Comparison of ENCODE assay signal across 8 cellular contexts in genomic region chr3:158801696-158802398, GRCh38. TPM values are rescaled to one million over a fixed set of nuclear protein-coding genes. Genes with fewer than 3 reads are reported as not detected.
DNase-seq lines count a peak whose midpoint lies in the region; ATAC-seq, FAIRE-seq and TF ChIP-seq lines count a peak whose summit lies in the region.

Gene MFSD1 (plus strand): TSS chr3:158802054. CDS start chr3:158802153, 99 bp downstream.

- intact Hi-C loops in Caco-2 (cut with micrococcal nuclease; ENCODE audit: unreplicated experiment), result loop anchor here (1.0 kb wide), 1 partner anchor 33 kb away; no protein-coding TSS in a partner anchor

- no peak for TF ChIP-seq RAD21 in H1 (IDR thresholded peaks at IDR 0.05 in 1 of 2, conservative IDR thresholded peaks at IDR 0.05 in 1 of 2; ENCODE audit: low read depth in 2 of 2, low read length in 2 of 2)

- H3K27ac Mint-ChIP-seq in Caco-2 (ENCODE audit: unreplicated experiment), result peak within 1 kb of the TSS; percentile 9
- peak within 1 kb of the TSS; percentile 83 for H3K27ac Mint-ChIP-seq in activated CD8-positive, alpha-beta memory T cell treated with anti-CD3 and anti-CD28 coated beads, Interleukin-2, amount 10 ng/mL, durations not matched to agents 7 days and 5 days

- TF ChIP-seq CTCF in Caco-2 (IDR thresholded peaks at IDR 0.05; ENCODE audit: insufficient read depth in 1 of 2, low read depth in 1 of 2, low read length in 1 of 2, severe bottlenecking in 1 of 2, unreplicated experiment in 1 of 2), result no peak
- TF ChIP-seq CTCF in H1 (IDR thresholded peaks at IDR 0.05; ENCODE audit: control extremely low read depth in 1 of 3, insufficient read depth in 1 of 3, low read depth in 1 of 3, low read length in 3 of 3), result no peak

- H3K27me3 ChIP-seq in Caco-2 (replicated peaks; ENCODE audit: control insufficient read depth, insufficient read depth, low read length), result no peaks in the 10 kb centered on the region
- peaks cover 24% of the 10 kb centered on the region for H3K27me3 ChIP-seq in HUES48 (ENCODE audit: control insufficient read depth, insufficient read depth, low read length)
- H3K27me3 ChIP-seq in NT2/D1 (ENCODE audit: insufficient read depth, insufficient read length), result peaks cover 51% of the 10 kb centered on the region
- peaks cover 8 to 18% (median 15%) of the 10 kb centered on the region in 4 experiments for H3K27me3 ChIP-seq in H1 (replicated peaks in 1 of 4; ENCODE audit: control insufficient read depth in 3 of 4, extremely low read depth in 1 of 4, insufficient read depth in 3 of 4, low read length in 3 of 4)
- H3K27me3 ChIP-seq in mesenchymal stem cell (ENCODE audit: control insufficient read depth in 1 of 2, insufficient read depth in 1 of 2, low read length in 2 of 2), result no peaks in the 10 kb centered on the region

- H4K5ac ChIP-seq in H1 (ENCODE audit: insufficient read length, low read depth, low read length), result no peak within 1 kb of the TSS

- H3K4me1 ChIP-seq in Caco-2, result no peaks in the 10 kb centered on the region
- H3K4me1 ChIP-seq in HUES48 (ENCODE audit: control insufficient read depth, insufficient read depth, low read length), result peaks cover 8% of the 10 kb centered on the region; the same call in 1 of the 2 replicates
- no peaks in the 10 kb centered on the region for H3K4me1 ChIP-seq in NT2/D1 (ENCODE audit: insufficient read depth, insufficient read length)
- peaks cover 0 to 9% (median 2%) of the 10 kb centered on the region in 4 experiments; a peak in 2 of 7 replicates for H3K4me1 ChIP-seq in H1 (replicated peaks in 1 of 4; ENCODE audit: control insufficient read depth in 3 of 4, insufficient read depth in 4 of 4, low read length in 3 of 4)
- H3K4me1 ChIP-seq in mesenchymal stem cell (ENCODE audit: control insufficient read depth, insufficient read depth, low read depth, low read length), result peaks cover 4% of the 10 kb centered on the region

- H2BK20ac ChIP-seq in H1 (ENCODE audit: low read length), result no peak within 1 kb of the TSS

- WGBS in H1 (ENCODE audit: extremely low coverage in 1 of 2, insufficient coverage in 1 of 2, insufficient read length in 1 of 2, insufficient replicate concordance in 2 of 2, low coverage in 1 of 2, low lambda C conversion rate in 2 of 2, missing lambda C conversion rate in 1 of 2), 2 experiments, result 1% methylated on average over 55 of the region's 60 CpGs; no CpG with 5 or more reads in 1 of the 2 experiments
- WGBS in mesenchymal stem cell, result under 1% methylated on average over 51 of the region's 60 CpGs

- H3K18ac ChIP-seq in H1 (ENCODE audit: extremely low read depth, low read length) (peak within 1 kb of the TSS; percentile 51; the same call in 1 of the 2 replicates), mesenchymal stem cell (ENCODE audit: low read depth in 1 of 2, low read length in 2 of 2) (peak within 1 kb of the TSS; percentile 72 to 96)

- H4K20me1 ChIP-seq in H1 (replicated peaks in 1 of 2; ENCODE audit: control insufficient read depth in 1 of 2, insufficient read depth in 2 of 2, low read length in 2 of 2), result no peaks in the 10 kb centered on the region

- H3K14ac ChIP-seq in H1 (ENCODE audit: insufficient read length) (no peak within 1 kb of the TSS), mesenchymal stem cell (ENCODE audit: low read length in 2 of 2) (peak within 1 kb of the TSS in 1 of 2 experiments; percentile 64)

- peak in 1 of 2 experiments; percentile 50; a peak in 2 of 3 replicates for TF ChIP-seq POLR2A in H1 (IDR thresholded peaks at IDR 0.05; ENCODE audit: control extremely low read depth in 1 of 2, low read depth in 2 of 2, low read length in 2 of 2)

- H3K9me3 Mint-ChIP-seq in Caco-2 (ENCODE audit: unreplicated experiment), result no peaks in the 10 kb centered on the region
- no peaks in the 10 kb centered on the region for H3K9me3 Mint-ChIP-seq in activated CD8-positive, alpha-beta memory T cell treated with anti-CD3 and anti-CD28 coated beads, Interleukin-2, amount 10 ng/mL, durations not matched to agents 7 days and 5 days (ENCODE audit: low read depth)

- no peak within 1 kb of the TSS for H3K23ac ChIP-seq in H1 (ENCODE audit: insufficient read length)
- peak within 1 kb of the TSS in 1 of 2 experiments; percentile 64 for H3K23ac ChIP-seq in mesenchymal stem cell (ENCODE audit: low read length in 2 of 2)

- no peaks in the 10 kb centered on the region for H3K79me2 ChIP-seq in H1 (ENCODE audit: control insufficient read depth in 1 of 2, insufficient read depth in 2 of 2, low read length in 2 of 2)

- H2BK120ac ChIP-seq in H1 (replicated peaks; ENCODE audit: low read depth, low read length) (no peak within 1 kb of the TSS), mesenchymal stem cell (ENCODE audit: low read depth, low read length) (no peak within 1 kb of the TSS)

- POLR2A ChIA-PET in Caco-2 (lab: Charles Lee) (interaction anchor here (1.2 kb wide), 1 partner anchor 158 kb away, joined by 5 read pairs; the partner anchor contains the start of gene GFM1), H1 (lab: Charles Lee; ENCODE audit: partially characterized antibody) (interaction anchor here (1.6 kb wide), 1 partner anchor 32 kb away, joined by 5 read pairs; no protein-coding TSS in a partner anchor)

- H2AFZ ChIP-seq in H1 (ENCODE audit: low read length), result peak within 1 kb of the TSS; percentile 99
- peak within 1 kb of the TSS; percentile 99 for H2AFZ ChIP-seq in mesenchymal stem cell (ENCODE audit: low read depth, low read length)

- H3K4ac ChIP-seq in H1 (replicated peaks; ENCODE audit: insufficient read length, low read depth, low read length) (no peak within 1 kb of the TSS), mesenchymal stem cell (ENCODE audit: low read depth in 1 of 2, low read length in 2 of 2) (peak within 1 kb of the TSS; percentile 70 to 98)

- no peaks in the 10 kb centered on the region for H3K27me3 Mint-ChIP-seq in Caco-2 (ENCODE audit: insufficient read depth, unreplicated experiment)
- peaks cover 4% of the 10 kb centered on the region for H3K27me3 Mint-ChIP-seq in activated CD8-positive, alpha-beta memory T cell treated with anti-CD3 and anti-CD28 coated beads, Interleukin-2, amount 10 ng/mL, durations not matched to agents 7 days and 5 days

- H4K91ac ChIP-seq in H1 (replicated peaks; ENCODE audit: insufficient read length, low read length) (no peak within 1 kb of the TSS), mesenchymal stem cell (ENCODE audit: low read length) (peak within 1 kb of the TSS; percentile 79)

- H3K23me2 ChIP-seq in H1 (ENCODE audit: low read depth, low read length), result peaks cover 8% of the 10 kb centered on the region

- CTCF ChIA-PET in Caco-2 (lab: Charles Lee) (interaction anchor here (1.3 to 1.8 kb wide), 3 partner anchors 12 to 157 kb away, joined by 5 to 7 read pairs (median 5); partner anchors contain the start of gene GFM1), H1 (lab: Charles Lee; ENCODE audit: partially characterized antibody) (interaction anchor here (0.7 to 2.8 kb wide), 15 partner anchors 9 to 458 kb away, joined by 3 to 13 read pairs (median 4); partner anchors contain the start of gene LXN)
- CTCF ChIA-PET in activated CD8-positive, alpha-beta memory T cell treated with anti-CD3 and anti-CD28 coated beads, Interleukin-2, amount 10 ng/mL, durations not matched to agents 7 days and 5 days (lab: Charles Lee), result interaction anchor here (1.0 to 3.5 kb wide), 8 partner anchors 10 to 458 kb away, joined by 3 to 30 read pairs (median 13); partner anchors contain the start of gene GFM1

- BruUV-seq in Caco-2 (replicated peaks; lab: Mats Ljungman, UMichigan), result no TSS peak

- peak within 1 kb of the TSS; percentile 85 for H3K4me3 Mint-ChIP-seq in Caco-2 (ENCODE audit: unreplicated experiment)
- H3K4me3 Mint-ChIP-seq in activated CD8-positive, alpha-beta memory T cell treated with anti-CD3 and anti-CD28 coated beads, Interleukin-2, amount 10 ng/mL, durations not matched to agents 7 days and 5 days, result peak within 1 kb of the TSS; percentile 84

- H2BK15ac ChIP-seq in H1 (ENCODE audit: low read length) (no peak within 1 kb of the TSS), mesenchymal stem cell (ENCODE audit: low read depth, poor library complexity, severe bottlenecking) (peak within 1 kb of the TSS; percentile 82)

- H4K8ac ChIP-seq in H1 (ENCODE audit: extremely low read depth, insufficient read depth, low read length), result peak within 1 kb of the TSS; percentile 73; the same call in 1 of the 2 replicates
- H4K8ac ChIP-seq in mesenchymal stem cell (ENCODE audit: low read length), result peak within 1 kb of the TSS; percentile 93

- DNase-seq in Caco-2 (peak; percentile 89), NT2/D1 (ENCODE audit: low read depth, low spot score) (peak; percentile 76), H1 (ENCODE audit: low read depth in 1 of 2, low spot score in 2 of 2) (peak in 1 of 2 experiments; percentile 89), mesenchymal stem cell (peak; percentile 92)
- peak; percentile 96 for DNase-seq in activated CD8-positive, alpha-beta memory T cell treated with anti-CD3 and anti-CD28 coated beads, Interleukin-2, amount 10 ng/mL, durations not matched to agents 7 days and 5 days
- DNase-seq in stimulated activated CD8-positive, alpha-beta memory T cell treated with anti-CD3 and anti-CD28 coated beads, Interleukin-12 subunit alpha, Interleukin-12 subunit beta, amount 100 ng/mL, for 4 hours (ENCODE audit: low read depth), result peak; percentile 75

- H2BK5ac ChIP-seq in H1 (ENCODE audit: low read depth, low read length), result no peak within 1 kb of the TSS
- peak within 1 kb of the TSS; percentile 54 for H2BK5ac ChIP-seq in mesenchymal stem cell (ENCODE audit: low read depth, low read length, poor library complexity, severe bottlenecking)

- H3K4me3 ChIP-seq in Caco-2 (ENCODE audit: low read depth, low read length) (peak within 1 kb of the TSS; percentile 64), HUES48 (ENCODE audit: low read depth, low read length) (peak within 1 kb of the TSS; percentile 95), NT2/D1 (ENCODE audit: insufficient read length, low read depth) (peak within 1 kb of the TSS; percentile 88), H1 (ENCODE audit: extremely low read depth in 1 of 4, insufficient read depth in 2 of 4, low read depth in 3 of 4, low read length in 4 of 4) (peak within 1 kb of the TSS; percentile 48 to 90 (median 82)), mesenchymal stem cell (ENCODE audit: insufficient read depth in 1 of 2, low read depth in 1 of 2, low read length in 2 of 2) (peak within 1 kb of the TSS; percentile 78 to 93)

- H3K56ac ChIP-seq in H1 (replicated peaks; ENCODE audit: insufficient read length, low read depth, low read length), result no peak within 1 kb of the TSS

- no peaks in the 10 kb centered on the region for H3K79me1 ChIP-seq in H1 (ENCODE audit: low read depth, low read length)
- H3K79me1 ChIP-seq in mesenchymal stem cell (replicated peaks; ENCODE audit: low read length, poor library complexity, severe bottlenecking), result peaks cover 10% of the 10 kb centered on the region

- H3K9ac ChIP-seq in HUES48 (ENCODE audit: low read depth, low read length) (peak within 1 kb of the TSS; percentile 46; the same call in 1 of the 2 replicates), NT2/D1 (ENCODE audit: insufficient read length, low read depth) (peak within 1 kb of the TSS; percentile 87), H1 (replicated peaks in 1 of 4; ENCODE audit: extremely low read depth in 1 of 4, low read depth in 3 of 4, low read length in 3 of 4) (peak within 1 kb of the TSS in 2 of 4 experiments; percentile 16 to 55; a peak in 4 of 7 replicates), mesenchymal stem cell (ENCODE audit: low read length) (peak within 1 kb of the TSS; percentile 96)

- peak in 1 of 2 experiments; percentile 17; a peak in 1 of 3 replicates for TF ChIP-seq EP300 in H1 (IDR thresholded peaks at IDR 0.05; ENCODE audit: borderline replicate concordance in 1 of 2, low read depth in 2 of 2, low read length in 2 of 2)

- FAIRE-seq in H1 (lab: Jason Lieb, UNC), result no peak

- no peaks in the 10 kb centered on the region for H3K9me3 ChIP-seq in Caco-2
- H3K9me3 ChIP-seq in HUES48 (ENCODE audit: control insufficient read depth, insufficient read depth, low read length), result no peaks in the 10 kb centered on the region
- no peaks in the 10 kb centered on the region for H3K9me3 ChIP-seq in NT2/D1 (ENCODE audit: insufficient read depth, low read length)
- no peaks in the 10 kb centered on the region for H3K9me3 ChIP-seq in H1 (ENCODE audit: insufficient read depth in 2 of 2, low read depth in 1 of 2, low read length in 1 of 2)
- no peaks in the 10 kb centered on the region for H3K9me3 ChIP-seq in mesenchymal stem cell (ENCODE audit: control insufficient read depth, low read length)

- H2BK12ac ChIP-seq in H1 (ENCODE audit: low read depth, low read length), result no peak within 1 kb of the TSS
- peak within 1 kb of the TSS in 1 of 2 experiments; percentile 57 for H2BK12ac ChIP-seq in mesenchymal stem cell (ENCODE audit: low read length in 2 of 2)

- peak; percentile 99 for ATAC-seq in GM21390 (IDR thresholded peaks at IDR 0.05; ENCODE audit: unreplicated experiment)
- ATAC-seq in activated CD8-positive, alpha-beta memory T cell treated with anti-CD3 and anti-CD28 coated beads, Interleukin-2, amount 10 ng/mL, durations not matched to agents 7 days and 5 days, result peak; percentile 95

- peaks cover 9% of the 10 kb centered on the region for H3K36me3 Mint-ChIP-seq in Caco-2 (ENCODE audit: insufficient read depth, unreplicated experiment)
- H3K36me3 Mint-ChIP-seq in activated CD8-positive, alpha-beta memory T cell treated with anti-CD3 and anti-CD28 coated beads, Interleukin-2, amount 10 ng/mL, durations not matched to agents 7 days and 5 days, result no peaks in the 10 kb centered on the region

- H2AK5ac ChIP-seq in H1 (ENCODE audit: low read depth, low read length) (no peak within 1 kb of the TSS), mesenchymal stem cell (ENCODE audit: low read length, severe bottlenecking) (no peak within 1 kb of the TSS)

- no peaks in the 10 kb centered on the region for H3K36me3 ChIP-seq in Caco-2 (ENCODE audit: control insufficient read depth, insufficient read depth, low read length)
- no peaks in the 10 kb centered on the region for H3K36me3 ChIP-seq in HUES48 (ENCODE audit: control insufficient read depth, insufficient read depth, low read length)
- no peaks in the 10 kb centered on the region for H3K36me3 ChIP-seq in NT2/D1 (ENCODE audit: insufficient read depth, insufficient read length, low read length)
- H3K36me3 ChIP-seq in H1 (ENCODE audit: control insufficient read depth in 2 of 4, insufficient read depth in 4 of 4, low read length in 3 of 4), result no peaks in the 10 kb centered on the region
- peaks cover 0 to 20% of the 10 kb centered on the region in 2 experiments for H3K36me3 ChIP-seq in mesenchymal stem cell (ENCODE audit: control insufficient read depth in 1 of 2, insufficient read depth in 2 of 2, low read depth in 1 of 2, low read length in 2 of 2)

- peaks cover 7% of the 10 kb centered on the region for H3K4me1 Mint-ChIP-seq in Caco-2 (ENCODE audit: low read depth, unreplicated experiment)
- peaks cover 22% of the 10 kb centered on the region for H3K4me1 Mint-ChIP-seq in activated CD8-positive, alpha-beta memory T cell treated with anti-CD3 and anti-CD28 coated beads, Interleukin-2, amount 10 ng/mL, durations not matched to agents 7 days and 5 days

- H3K4me2 ChIP-seq in H1 (ENCODE audit: insufficient read depth in 1 of 2, low read depth in 2 of 2, low read length in 2 of 2) (peak within 1 kb of the TSS; percentile 74 to 96), mesenchymal stem cell (ENCODE audit: low read length, poor library complexity, severe bottlenecking) (peak within 1 kb of the TSS; percentile 92)

- H3K27ac ChIP-seq in HUES48 (ENCODE audit: low read depth, low read length) (no peak within 1 kb of the TSS), H1 (ENCODE audit: low read depth, low read length) (no peak within 1 kb of the TSS), mesenchymal stem cell (ENCODE audit: low read length, poor library complexity, severe bottlenecking) (peak within 1 kb of the TSS; percentile 54)

RNA-seq across cellular contexts. Expression of gene MFSD1, which starts in this region (rescaled TPM):
- total RNA-seq in Caco-2 (2022), result 15.4 and 16.9 TPM in 2 replicates
- total RNA-seq in activated CD8-positive, alpha-beta memory T cell treated with anti-CD3 and anti-CD28 coated beads, Interleukin-2, amount 10 ng/mL, durations not matched to agents 7 days and 5 days, result 10 to 100 TPM; 19.4 to 20.6 TPM
- total RNA-seq in H1 (2021; fragmentation: NEBNext Ultra II Directional; extraction: Animal tissue kit (Norgen Biotek cat#: 25700)), result 9.3 and 11.0 TPM in 2 replicates
- 7.1 and 11.5 TPM in 2 replicates for polyA plus RNA-seq in H1 (2011; rRNA removed)
- 7.5 TPM for polyA plus RNA-seq in H1 (2011; cell fraction: cytosol; rRNA removed)
- polyA plus RNA-seq in H1 (2011; cell fraction: nucleus; rRNA removed), result 3.6 TPM
- 6.0 to 9.2 TPM (median 7.4 TPM) in 4 replicates for polyA plus RNA-seq in H1 (2012, experiment 1 of 2)
- polyA plus RNA-seq in H1 (2012, experiment 2 of 2), result 1.8 TPM
- polyA plus RNA-seq in H1 (2013, experiment 1 of 2), result 8.2 TPM
- 8.2 TPM for polyA plus RNA-seq in H1 (2013, experiment 2 of 2)
- polyA minus RNA-seq in H1 (2011; rRNA and poly(A)+ RNA removed), result 15.3 and 17.3 TPM in 2 replicates
- polyA minus RNA-seq in H1 (2011; cell fraction: cytosol; rRNA and poly(A)+ RNA removed), result 5.7 TPM
- polyA minus RNA-seq in H1 (2011; cell fraction: nucleus; rRNA and poly(A)+ RNA removed), result 18.6 TPM
- 54.1 TPM for polyA plus RNA-seq in mesenchymal stem cell (2013, experiment 1 of 2)
- 57.1 TPM for polyA plus RNA-seq in mesenchymal stem cell (2013, experiment 2 of 2)
